Comparison of ENCODE assay signal across 9 cellular contexts in the genomic region with DNA sequence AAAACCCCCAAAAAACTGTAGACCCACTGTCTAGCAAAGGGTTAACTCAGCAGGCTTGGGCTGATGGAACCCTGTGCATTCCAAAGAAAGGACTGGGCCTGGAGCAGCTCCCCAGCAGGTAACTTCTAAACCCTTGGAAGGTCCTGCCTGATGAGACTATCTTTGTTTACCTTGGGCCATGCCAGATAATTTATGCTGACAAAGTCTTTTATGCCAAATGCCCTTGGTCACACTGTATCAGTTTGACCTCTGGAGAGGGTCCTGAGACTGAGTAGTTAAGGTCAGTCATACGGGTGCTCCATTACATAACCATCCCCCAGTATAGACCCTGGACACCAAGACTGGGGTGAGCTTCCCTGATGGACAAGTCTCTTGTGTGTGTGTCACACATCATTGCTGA.
"Had no signal": no experiment of that assay in that cellular context is flagged by ENCODE, and none has a peak within 500 bp of the region (broad histone marks: within the 10 kb centered on the region; RNA-seq: fewer than 3 reads in every experiment).

No MANE protein-coding gene starts in this region.

- H3K36me3 ChIP-seq: HAP-1 had no signal

- H3K27ac Mint-ChIP-seq: HFFc6, IgD-negative memory B cell had no signal

- H3K9me3 Mint-ChIP-seq: HFFc6 had no signal

- H3K4me3 ChIP-seq: GM23248, HAP-1 had no signal

- FAIRE-seq: H1, H54 had no signal

- H3K9ac ChIP-seq: GM23248 had no signal

- H3K9me3 ChIP-seq: HAP-1 had no signal

- H3K4me1 ChIP-seq: HAP-1 had no signal

- DNase-seq: GM23248, HFFc6, KG1 had no signal

- H2AFZ ChIP-seq: GM23248 had no signal

- H3K4me3 Mint-ChIP-seq: HFFc6, IgD-negative memory B cell had no signal

- H3K36me3 Mint-ChIP-seq: IgD-negative memory B cell had no signal

- ATAC-seq: HCT116 had no signal

- H3K27ac ChIP-seq: GM23248, HL-60 had no signal
